Comparison of ENCODE assay signal across 8 cellular contexts in genomic region chr13:40271931-40272775, GRCh38.
DNase-seq lines count a peak whose midpoint lies in the region; ATAC-seq and TF ChIP-seq lines count a peak whose summit lies in the region.

No MANE protein-coding gene starts in this region.

- H3K9me3 ChIP-seq in esophagus squamous epithelium = no peaks in the 10 kb centered on the region
- H3K9me3 ChIP-seq in prostate gland = no peaks in the 10 kb centered on the region
- no peaks in the 10 kb centered on the region for H3K9me3 ChIP-seq in uterus

- peak overlapping the region; percentile 73; the same call in 1 of the 2 replicates for H3K27ac Mint-ChIP-seq in HFFc6

- H3K4me3 ChIP-seq in esophagus squamous epithelium (no peak overlapping the region), prostate gland (no peak overlapping the region), uterus (no peak overlapping the region)

- intact Hi-C loops in esophagus squamous epithelium (cut with DNase I) = no loop called here
- intact Hi-C loops in prostate gland (cut with DNase I) = loop anchor here (2.0 to 10.0 kb wide), 2 partner anchors 35 to 133 kb away; no protein-coding TSS in a partner anchor
- intact Hi-C loops in uterus (cut with DNase I; ENCODE audit: low total_unique reads) = no loop called here

- H3K4me1 ChIP-seq in esophagus squamous epithelium (peaks cover 21 to 34% (median 22%) of the 10 kb centered on the region in 3 donors), prostate gland (replicated peaks) (no peaks in the 10 kb centered on the region), uterus (peaks cover 0 to 16% of the 10 kb centered on the region in 2 donors)

- H3K36me3 Mint-ChIP-seq in HFFc6 (ENCODE audit: low read depth) = no peaks in the 10 kb centered on the region

- TF ChIP-seq CTCF in HFFc6 (IDR thresholded peaks at IDR 0.05) (no peak), esophagus squamous epithelium (IDR thresholded peaks at IDR 0.05) (no peak), prostate gland (IDR thresholded peaks at IDR 0.05) (no peak), uterus (IDR thresholded peaks at IDR 0.05) (no peak)

- H3K27ac ChIP-seq in esophagus squamous epithelium (peak overlapping the region; percentile 52 to 88 (median 82)), prostate gland (peak overlapping the region; percentile 44 to 58), uterus (peak overlapping the region; percentile 77 to 88)

- H3K36me3 ChIP-seq in esophagus squamous epithelium (no peaks in the 10 kb centered on the region), prostate gland (no peaks in the 10 kb centered on the region), uterus (no peaks in the 10 kb centered on the region)

- no peak for ATAC-seq in left lobe of liver

- no peaks in the 10 kb centered on the region for H3K27me3 ChIP-seq in esophagus squamous epithelium
- H3K27me3 ChIP-seq in prostate gland (replicated peaks; ENCODE audit: insufficient read depth) = no peaks in the 10 kb centered on the region
- no peaks in the 10 kb centered on the region for H3K27me3 ChIP-seq in uterus

- H3K4me3 Mint-ChIP-seq in HFFc6 = peak overlapping the region; percentile 14; the same call in 1 of the 2 replicates

- TF ChIP-seq POLR2A in esophagus squamous epithelium (IDR thresholded peaks at IDR 0.05) (no peak), prostate gland (IDR thresholded peaks at IDR 0.05) (no peak), uterus (IDR thresholded peaks at IDR 0.05) (no peak), erythroblast (IDR thresholded peaks at IDR 0.05; ENCODE audit: low read length) (no peak)

- peaks cover 6% of the 10 kb centered on the region for H3K27me3 Mint-ChIP-seq in HFFc6 (ENCODE audit: insufficient read depth)

- DNase-seq in HFFc6 (peak; percentile 65), esophagus squamous epithelium (lab: John Stamatoyannopoulos, UW) (no peak), prostate gland (ENCODE audit: low spot score) (peak; percentile 62), uterus (peak; percentile 84 to 91), T-helper 9 cell (no peak), left lobe of liver (ENCODE audit: low spot score) (no peak), erythroblast (lab: John Stamatoyannopoulos, UW) (no peak)
- DNase-seq in activated CD4-positive, alpha-beta T cell treated with anti-CD3 and anti-CD28 coated beads, Interleukin-2, amount 50 U/mL, for 4 hours = peak; percentile 54 to 57

- H3K4me1 Mint-ChIP-seq in HFFc6 (ENCODE audit: low read depth) = peaks cover 41% of the 10 kb centered on the region

- H3K9me3 Mint-ChIP-seq in HFFc6 = peaks cover 5% of the 10 kb centered on the region; the same call in 1 of the 2 replicates

- 7 to 16% methylated on average over 5 of the region's 5 CpGs for WGBS in esophagus squamous epithelium, 2 donors
- WGBS in prostate gland = 16% methylated on average over 5 of the region's 5 CpGs

Comparison
In these comparisons a context has a peak if more than half of its experiments do, and no peak if none do; other contexts are left out.
1. DNase-seq: peak in HFFc6 (single experiment), activated CD4-positive, alpha-beta T cell treated with anti-CD3 and anti-CD28 coated beads, Interleukin-2, amount 50 U/mL, for 4 hours (2 of 2), prostate gland (single experiment) and uterus (2 of 2); none in esophagus squamous epithelium (single experiment), T-helper 9 cell (single experiment), left lobe of liver (single experiment) and erythroblast (0 of 2).
2. Peak in every context shown above with its lines, with median percentiles within 50 percentile points of each other: H3K27ac ChIP-seq.